Comparison of ENCODE assay signal across 8 cellular contexts in genomic region chr5:139787568-139788293, GRCh38. TPM values are rescaled to one million over a fixed set of nuclear protein-coding genes. Genes with fewer than 3 reads are reported as not detected.
DNase-seq lines count a peak whose midpoint lies in the region; ATAC-seq, FAIRE-seq and TF ChIP-seq lines count a peak whose summit lies in the region.

No MANE protein-coding gene starts in this region.

- no peak for FAIRE-seq in A549 (lab: Jason Lieb, UNC)
- peak; percentile 49 for FAIRE-seq in HepG2 (lab: Jason Lieb, UNC)

- H3K27ac ChIP-seq in A549: peak overlapping the region; percentile 81
- H3K27ac ChIP-seq in HepG2 (ENCODE audit: extremely low read length, insufficient read depth, low read length): no peak overlapping the region

- 3% methylated on average over 37 of the region's 57 CpGs for WGBS in A549 (ENCODE audit: missing lambda C conversion rate)
- 4% methylated on average over 14 of the region's 57 CpGs for WGBS in HepG2 (ENCODE audit: low lambda C conversion rate)

- in situ Hi-C loops in HepG2 (cut with HindIII; ENCODE audit: extremely low pct_ligation_motif_present, low pct_unique_long_range_greater_than_20kb): loop anchor here (5.0 kb wide), 3 partner anchors 55 to 360 kb away; no protein-coding TSS in a partner anchor

- peak; percentile 95 to 98 for TF ChIP-seq RAD21 in A549 (conservative IDR thresholded peaks at IDR 0.05 in 1 of 2, IDR thresholded peaks at IDR 0.05 in 1 of 2)
- TF ChIP-seq RAD21 in HepG2 (CRISPR knock-in tag; IDR thresholded peaks at IDR 0.05): peak; percentile 97

- no TSS peak for BruUV-seq in HepG2 (replicated peaks; lab: Mats Ljungman, UMichigan)

- H2AFZ ChIP-seq in HepG2 (ENCODE audit: low read length): peak overlapping the region; percentile 91

- no peaks in the 10 kb centered on the region for H3K9me3 ChIP-seq in A549
- no peaks in the 10 kb centered on the region for H3K9me3 ChIP-seq in HepG2 (ENCODE audit: low read length)

- ATAC-seq in A549 (peak; percentile 65 to 90), GM18511 (IDR thresholded peaks at IDR 0.05; ENCODE audit: unreplicated experiment) (peak; percentile 89), HG03135 (IDR thresholded peaks at IDR 0.05; ENCODE audit: unreplicated experiment) (peak; percentile 69), HepG2 (peak; percentile 84)

- intact Hi-C loops in HepG2 (cut with micrococcal nuclease; ENCODE audit: unreplicated experiment): loop anchor here (1.0 to 5.0 kb wide), 4 partner anchors 57 to 370 kb away; no protein-coding TSS in a partner anchor

- peaks cover 4 to 34% of the 10 kb centered on the region in 2 experiments; a peak in 4 of 5 replicates for H3K27me3 ChIP-seq in HepG2 (ENCODE audit: control insufficient read depth in 1 of 2, insufficient read depth in 2 of 2, low read length in 2 of 2)

- TF ChIP-seq EP300 in A549 (IDR thresholded peaks at IDR 0.05): no peak
- no peak for TF ChIP-seq EP300 in HepG2 (IDR thresholded peaks at IDR 0.05; ENCODE audit: low read depth in 2 of 2, low read length in 2 of 2)
- TF ChIP-seq EP300 in HepG2 (CRISPR knock-in tag; IDR thresholded peaks at IDR 0.05; ENCODE audit: borderline replicate concordance): no peak

- H3K4me2 ChIP-seq in A549: peak overlapping the region; percentile 96
- H3K4me2 ChIP-seq in HepG2 (ENCODE audit: low read depth, low read length): peak overlapping the region; percentile 100

- no peak for TF ChIP-seq POLR2A in A549 (IDR thresholded peaks at IDR 0.05; ENCODE audit: low read length)
- no peak for TF ChIP-seq POLR2A in HepG2 (IDR thresholded peaks at IDR 0.05; ENCODE audit: insufficient read depth in 1 of 2, low read depth in 2 of 2, low read length in 2 of 2)

- CTCF ChIA-PET in A549 (lab: Yijun Ruan, JAX): interaction anchor here (0.6 to 13.1 kb wide), 72 partner anchors 10 to 372 kb away, joined by 3 to 361 read pairs (median 4); partner anchors contain the start of gene PSD2
- CTCF ChIA-PET in HepG2 (lab: Yijun Ruan, JAX; ENCODE audit: low intra/inter-chr PET ratio, low total read pairs): interaction anchor here (1.1 to 3.6 kb wide), 5 partner anchors 57 to 369 kb away, joined by 3 to 45 read pairs (median 28); no protein-coding TSS in a partner anchor

- TF ChIP-seq CTCF in A549 (IDR thresholded peaks at IDR 0.05): peak; percentile 87
- peak; percentile 95 for TF ChIP-seq CTCF in HepG2 (CRISPR knock-in tag; IDR thresholded peaks at IDR 0.05)

- POLR2A ChIA-PET in A549 (lab: Yijun Ruan, JAX): interaction anchor here (0.7 kb wide), 1 partner anchor 276 kb away, joined by 3 read pairs; no protein-coding TSS in a partner anchor
- POLR2A ChIA-PET in HepG2 (lab: Yijun Ruan, JAX): interaction anchor here (1.4 to 1.6 kb wide), 3 partner anchors 11 to 61 kb away, joined by 3 to 5 read pairs (median 3); no protein-coding TSS in a partner anchor

- H3K36me3 ChIP-seq in HepG2 (replicated peaks in 1 of 2; ENCODE audit: control insufficient read depth in 1 of 2, insufficient read depth in 2 of 2, low read length in 2 of 2): no peaks in the 10 kb centered on the region

- H3K9ac ChIP-seq in HepG2 (ENCODE audit: insufficient read depth, low read depth, low read length): peak overlapping the region; percentile 59

- H3K4me1 ChIP-seq in A549 (0 out of 3 replicates have a peak, but pooled peaks cover 4% of the 10 kb centered on the region), HepG2 (ENCODE audit: insufficient read depth, low read length) (peaks cover 14% of the 10 kb centered on the region)

- no peaks in the 10 kb centered on the region for H4K20me1 ChIP-seq in HepG2 (ENCODE audit: insufficient read depth, low read length)

- peak overlapping the region; percentile 63 for H3K4me3 ChIP-seq in A549
- peak overlapping the region; percentile 59 to 84 (median 68) for H3K4me3 ChIP-seq in HepG2 (replicated peaks in 1 of 3; ENCODE audit: insufficient read depth in 1 of 3, low read depth in 2 of 3, low read length in 3 of 3)

- DNase-seq in A549 (ENCODE audit: low read depth in 1 of 2, low spot score in 1 of 2): peak; percentile 76 to 97
- peak; percentile 59 to 81 for DNase-seq in NCI-H446 (lab: John Stamatoyannopoulos, UW)
- peak; percentile 82 for DNase-seq in activated CD4-positive, alpha-beta T cell treated with anti-CD3 and anti-CD28 coated beads, Interleukin-2, amount 50 U/mL, for 1 hour
- DNase-seq in dedifferentiated amniotic fluid mesenchymal stem cell (ENCODE audit: extremely low spot score): peak; percentile 75
- peak; percentile 66 for DNase-seq in HepG2 (ENCODE audit: low spot score)
- peak; percentile 90 to 93 for DNase-seq in stimulated activated CD4-positive, alpha-beta T cell treated with anti-CD3 and anti-CD28 coated beads, Interleukin-2, amount 100 ng/mL, for 48 hours

- H3K79me2 ChIP-seq in HepG2 (ENCODE audit: insufficient read depth, low read length): no peaks in the 10 kb centered on the region

TF ChIP-seq in A549, 52 proteins besides CTCF, POLR2A, EP300 and RAD21 (continues in another document):
- TF ChIP-seq CHD4 (IDR thresholded peaks at IDR 0.05; ENCODE audit: borderline replicate concordance) (no peak), NR3C1 (IDR thresholded peaks at IDR 0.05) (no peak), ESRRA (IDR thresholded peaks at IDR 0.05; ENCODE audit: borderline replicate concordance, low read length) (no peak), MAX (IDR thresholded peaks at IDR 0.05) (0 out of 2 replicates have a peak, but pooled peaks have one; percentile 27), RCOR1 (IDR thresholded peaks at IDR 0.05; ENCODE audit: low read depth, low read length) (no peak), EHF (CRISPR knock-in tag; IDR thresholded peaks at IDR 0.05) (no peak), SMC3 (IDR thresholded peaks at IDR 0.05) (peak; percentile 89), RNF2 (IDR thresholded peaks at IDR 0.05; ENCODE audit: borderline replicate concordance, low read depth) (peak; percentile 44; the same call in 1 of the 2 replicates), KDM5A (IDR thresholded peaks at IDR 0.05) (0 out of 2 replicates have a peak, but pooled peaks have one; percentile 40)

TF ChIP-seq in HepG2, 621 proteins besides CTCF, POLR2A, EP300 and RAD21 (continues in another document):
- TF ChIP-seq ZNF607 (CRISPR knock-in tag; IDR thresholded peaks at IDR 0.05; ENCODE audit: borderline replicate concordance) (0 out of 2 replicates have a peak, but pooled peaks have one; percentile 25), TEAD3 (CRISPR knock-in tag; optimal IDR thresholded peaks at IDR 0.05; ENCODE audit: borderline replicate concordance) (no peak), ZNF317 (CRISPR knock-in tag; IDR thresholded peaks at IDR 0.05) (peak; percentile 61; the same call in 1 of the 2 replicates), ZFX (CRISPR knock-in tag; IDR thresholded peaks at IDR 0.05; ENCODE audit: low read depth) (peak; percentile 51; the same call in 1 of the 2 replicates), ZNF235 (CRISPR knock-in tag; IDR thresholded peaks at IDR 0.05; ENCODE audit: borderline replicate concordance) (no peak), ATF5 (CRISPR knock-in tag; IDR thresholded peaks at IDR 0.05; ENCODE audit: low read depth) (no peak), ZMYM4 (CRISPR knock-in tag; IDR thresholded peaks at IDR 0.05) (no peak), HCFC1 (IDR thresholded peaks at IDR 0.05; ENCODE audit: low read depth, low read length) (no peak)

RNA-seq across cellular contexts. Expression of gene PSD2, which starts 7.9 kb away (rescaled TPM):
- polyA plus RNA-seq in A549 (2011; rRNA removed) (0.03 TPM in 1 of 2 replicates, not detected in the other), A549 (2017; fragmentation: RNase III; extraction: RNeasy Plus Mini Kit Qiagen cat#74134 plus additional on column Dnase treatment) (0.03 to 0.05 TPM (median 0.03 TPM) in 3 replicates), HepG2 (2011; rRNA removed) (0.07 and 0.13 TPM in 2 replicates)
- polyA plus RNA-seq in A549 (2012; cell fraction: cytosol; rRNA removed): 0.01 TPM in 2 replicates
- 0.02 and 0.11 TPM in 2 replicates for polyA plus RNA-seq in A549 (2012; cell fraction: nucleus; rRNA removed)
- polyA minus RNA-seq in A549 (2011; rRNA and poly(A)+ RNA removed): 0.08 TPM in 1 of 2 replicates, not detected in the other
- not detected in 2 replicates for total RNA-seq in HepG2 (2016; rRNA removed; fragmentation: Illumina TruSeq; extraction: Trizol)
- total RNA-seq in HepG2 (2016; cell fraction: cytosol; rRNA removed; fragmentation: Illumina TruSeq; extraction: Trizol; ENCODE audit: low read depth): not detected in 2 replicates
- not detected in 2 replicates for total RNA-seq in HepG2 (2016; cell fraction: insoluble cytoplasmic fraction; rRNA removed; fragmentation: Illumina TruSeq; extraction: Trizol)
- total RNA-seq in HepG2 (2016; cell fraction: membrane; rRNA removed; fragmentation: Illumina TruSeq; extraction: Trizol): not detected in 2 replicates
- total RNA-seq in HepG2 (2016; cell fraction: nucleus; rRNA removed; fragmentation: Illumina TruSeq; extraction: Trizol): 0.09 TPM in 1 of 2 replicates, not detected in the other
- 0.04 and 0.06 TPM in 2 replicates for polyA plus RNA-seq in HepG2 (2011; cell fraction: cytosol; rRNA removed)
- 0.16 and 0.32 TPM in 2 replicates for polyA plus RNA-seq in HepG2 (2011; cell fraction: nucleus; rRNA removed)
- 0.07 and 0.13 TPM in 2 replicates for polyA plus RNA-seq in HepG2 (2012)
- polyA plus RNA-seq in HepG2 (2016; cell fraction: cytosol; fragmentation: Illumina TruSeq; extraction: Trizol; ENCODE audit: low read depth): not detected in 2 replicates
- not detected in 2 replicates for polyA plus RNA-seq in HepG2 (2016; cell fraction: insoluble cytoplasmic fraction; fragmentation: Illumina TruSeq; extraction: Trizol; ENCODE audit: low read depth)
- not detected in 2 replicates for polyA plus RNA-seq in HepG2 (2016; cell fraction: membrane; fragmentation: Illumina TruSeq; extraction: Trizol; ENCODE audit: low read depth)
- 0.10 TPM in 1 of 2 replicates, not detected in the other for polyA plus RNA-seq in HepG2 (2016; cell fraction: nucleus; fragmentation: Illumina TruSeq; extraction: Trizol; ENCODE audit: insufficient read depth, low read depth)
- polyA minus RNA-seq in HepG2 (2011; rRNA and poly(A)+ RNA removed; ENCODE audit: low replicate concordance): 0.10 TPM in 1 of 2 replicates, not detected in the other
- polyA minus RNA-seq in HepG2 (2011; cell fraction: cytosol; rRNA and poly(A)+ RNA removed): not detected in 2 replicates
- 0.12 TPM in 1 of 2 replicates, not detected in the other for polyA minus RNA-seq in HepG2 (2011; cell fraction: nucleus; rRNA and poly(A)+ RNA removed)

Comparison
In these comparisons a context has a peak if more than half of its experiments do, and no peak if none do; other contexts are left out.
1. Of the 38 proteins assayed by ChIP-seq in both HepG2 and A549: peak only in HepG2: HMGXB4 and MAZ; only in A549: KDM5A, MAX and REST; in both: CHD2, CTCF, RAD21, RNF2 and SMC3; in neither: 27; mixed calls (peak in some experiments, not most) for 1.